Comparison of ENCODE assay signal across 1 cellular context in genomic region chr20:63009044-63009961, GRCh38.
TF ChIP-seq lines count a peak whose summit lies in the region.

No MANE protein-coding gene starts in this region.

TF ChIP-seq in HepG2, 621 proteins besides CTCF, POLR2A, EP300 and RAD21 (continued from another document and continues in another):
- TF ChIP-seq BCLAF1 (IDR thresholded peaks at IDR 0.05) (no peak), ZNF710 (CRISPR knock-in tag; IDR thresholded peaks at IDR 0.05; ENCODE audit: borderline replicate concordance) (peak; percentile 65; the same call in 1 of the 2 replicates), RELA (CRISPR knock-in tag; IDR thresholded peaks at IDR 0.05) (peak; percentile 84; the same call in 1 of the 2 replicates), NFKB2 (CRISPR knock-in tag; IDR thresholded peaks at IDR 0.05; ENCODE audit: borderline replicate concordance) (peak; percentile 81; the same call in 1 of the 2 replicates), RCOR2 (CRISPR knock-in tag; IDR thresholded peaks at IDR 0.05) (no peak), IKZF4 (CRISPR knock-in tag; IDR thresholded peaks at IDR 0.05; ENCODE audit: borderline replicate concordance, low read depth, not compliant biosample characterization) (no peak), HMGXB3 (CRISPR knock-in tag; IDR thresholded peaks at IDR 0.05; ENCODE audit: borderline replicate concordance) (peak; percentile 73; the same call in 1 of the 2 replicates), ZNF639 (CRISPR knock-in tag; conservative IDR thresholded peaks at IDR 0.05) (no peak; the same call in 1 of the 2 replicates), KMT2B (CRISPR knock-in tag; IDR thresholded peaks at IDR 0.05) (no peak), SNAPC2 (CRISPR knock-in tag; IDR thresholded peaks at IDR 0.05) (peak; percentile 32; the same call in 1 of the 2 replicates), ZBTB10 (CRISPR knock-in tag; IDR thresholded peaks at IDR 0.05; ENCODE audit: borderline replicate concordance) (peak; percentile 64; the same call in 1 of the 2 replicates), MTERF4 (CRISPR knock-in tag; IDR thresholded peaks at IDR 0.05) (peak; percentile 41; the same call in 1 of the 2 replicates), ZNF343 (CRISPR knock-in tag; IDR thresholded peaks at IDR 0.05) (0 out of 2 replicates have a peak, but pooled peaks have one; percentile 23), BRCA1 (CRISPR knock-in tag; IDR thresholded peaks at IDR 0.05) (peak; percentile 79; the same call in 1 of the 2 replicates), ZBTB21 (CRISPR knock-in tag; IDR thresholded peaks at IDR 0.05) (no peak; the same call in 1 of the 2 replicates), ZNF501 (CRISPR knock-in tag; IDR thresholded peaks at IDR 0.05) (peak; percentile 90), ATF2 (CRISPR knock-in tag; IDR thresholded peaks at IDR 0.05) (peak; percentile 70; the same call in 1 of the 2 replicates), KDM3A (CRISPR knock-in tag; IDR thresholded peaks at IDR 0.05; ENCODE audit: low read depth) (peak; percentile 91), SOX6 (IDR thresholded peaks at IDR 0.05) (no peak), SOX6 (CRISPR knock-in tag; IDR thresholded peaks at IDR 0.05) (peak; percentile 49; the same call in 1 of the 2 replicates), ZBED4 (CRISPR knock-in tag; IDR thresholded peaks at IDR 0.05; ENCODE audit: borderline replicate concordance) (peak; percentile 81), TAF1 (CRISPR knock-in tag; IDR thresholded peaks at IDR 0.05) (no peak), RFXAP (CRISPR knock-in tag; IDR thresholded peaks at IDR 0.05; ENCODE audit: borderline replicate concordance) (peak; percentile 29; the same call in 1 of the 2 replicates), ZBTB43 (CRISPR knock-in tag; conservative IDR thresholded peaks at IDR 0.05) (0 out of 2 replicates have a peak, but pooled peaks have one; percentile 37), ZKSCAN8 (CRISPR knock-in tag; IDR thresholded peaks at IDR 0.05; ENCODE audit: borderline replicate concordance) (no peak), ZNF770 (CRISPR knock-in tag; IDR thresholded peaks at IDR 0.05) (peak; percentile 69; the same call in 1 of the 2 replicates), KLF6 (CRISPR knock-in tag; IDR thresholded peaks at IDR 0.05) (peak; percentile 81; the same call in 1 of the 2 replicates)
